Comparison of ENCODE assay signal across 7 cellular contexts in the genomic region with DNA sequence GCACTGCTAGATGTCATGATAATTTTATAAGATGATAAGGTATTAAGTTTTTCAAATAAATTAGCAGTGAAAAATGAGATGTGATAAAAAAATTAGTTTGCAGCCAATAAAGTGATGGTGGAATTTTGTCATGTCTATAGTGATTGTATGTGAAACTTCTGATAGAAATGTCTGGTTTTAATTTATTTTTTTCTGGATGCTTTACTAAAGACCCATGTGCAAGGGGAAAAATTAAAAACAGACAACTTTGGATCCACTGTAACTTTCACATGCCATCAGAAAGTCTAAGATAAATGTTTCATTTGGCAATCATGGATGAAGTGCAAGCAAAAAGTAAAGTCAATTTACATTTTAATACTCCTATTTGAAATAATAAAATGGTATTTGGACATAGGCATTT.
"Had no signal": no experiment of that assay in that cellular context is flagged by ENCODE, and none has a peak within 500 bp of the region (broad histone marks: within the 10 kb centered on the region; RNA-seq: fewer than 3 reads in every experiment).

No MANE protein-coding gene starts in this region.

- H3K27ac ChIP-seq: GM23248, HL-60, KMS-11 had no signal

- H3K4me3 ChIP-seq: GM23248 had no signal

- H3K9ac ChIP-seq: GM23248, KMS-11 had no signal

- H2AFZ ChIP-seq: GM23248 had no signal

- DNase-seq: GM23248, GOT3, H9, HFFc6, KBM-7 had no signal

- H3K4me2 ChIP-seq: KMS-11 had no signal
